1 cellular context compared by ENCODE assay signal in the genomic region with DNA sequence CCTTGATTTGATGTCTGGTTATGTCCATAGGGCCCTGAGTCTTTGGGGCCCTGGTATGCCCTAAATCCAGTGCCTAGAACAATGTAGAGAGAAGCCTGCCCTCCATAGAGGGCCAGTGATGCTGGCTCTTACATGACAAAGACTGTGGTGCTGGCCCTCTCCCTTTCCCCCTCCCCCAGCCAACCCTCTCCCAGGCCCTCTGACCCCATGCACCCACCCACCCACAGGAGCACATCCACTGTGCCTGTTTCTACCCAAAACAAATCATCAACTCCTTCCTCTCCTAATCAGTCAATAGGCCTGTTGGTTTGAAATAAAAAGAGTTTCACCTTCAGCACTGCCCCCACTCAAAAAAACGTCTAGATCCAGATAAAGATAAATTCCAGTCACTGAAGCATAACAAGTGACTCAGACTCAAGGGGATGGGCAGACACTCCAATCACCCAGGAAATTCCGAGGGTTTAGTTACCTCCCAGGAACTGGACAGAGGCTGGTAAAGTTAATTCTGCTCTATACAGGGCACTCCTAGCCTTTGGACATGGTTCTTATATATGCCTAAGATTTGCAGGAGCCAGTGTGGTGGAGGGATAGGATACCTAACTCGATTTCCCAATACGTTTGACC.
TF ChIP-seq lines count a peak whose summit lies in the region.

No MANE protein-coding gene starts in this region.

TF ChIP-seq in SK-N-SH treated with all-trans-retinoic acid at 6 μM for 48 hours, 23 proteins besides CTCF, POLR2A, EP300 and RAD21 (continued from another document):
- TF ChIP-seq, protein P1, sequence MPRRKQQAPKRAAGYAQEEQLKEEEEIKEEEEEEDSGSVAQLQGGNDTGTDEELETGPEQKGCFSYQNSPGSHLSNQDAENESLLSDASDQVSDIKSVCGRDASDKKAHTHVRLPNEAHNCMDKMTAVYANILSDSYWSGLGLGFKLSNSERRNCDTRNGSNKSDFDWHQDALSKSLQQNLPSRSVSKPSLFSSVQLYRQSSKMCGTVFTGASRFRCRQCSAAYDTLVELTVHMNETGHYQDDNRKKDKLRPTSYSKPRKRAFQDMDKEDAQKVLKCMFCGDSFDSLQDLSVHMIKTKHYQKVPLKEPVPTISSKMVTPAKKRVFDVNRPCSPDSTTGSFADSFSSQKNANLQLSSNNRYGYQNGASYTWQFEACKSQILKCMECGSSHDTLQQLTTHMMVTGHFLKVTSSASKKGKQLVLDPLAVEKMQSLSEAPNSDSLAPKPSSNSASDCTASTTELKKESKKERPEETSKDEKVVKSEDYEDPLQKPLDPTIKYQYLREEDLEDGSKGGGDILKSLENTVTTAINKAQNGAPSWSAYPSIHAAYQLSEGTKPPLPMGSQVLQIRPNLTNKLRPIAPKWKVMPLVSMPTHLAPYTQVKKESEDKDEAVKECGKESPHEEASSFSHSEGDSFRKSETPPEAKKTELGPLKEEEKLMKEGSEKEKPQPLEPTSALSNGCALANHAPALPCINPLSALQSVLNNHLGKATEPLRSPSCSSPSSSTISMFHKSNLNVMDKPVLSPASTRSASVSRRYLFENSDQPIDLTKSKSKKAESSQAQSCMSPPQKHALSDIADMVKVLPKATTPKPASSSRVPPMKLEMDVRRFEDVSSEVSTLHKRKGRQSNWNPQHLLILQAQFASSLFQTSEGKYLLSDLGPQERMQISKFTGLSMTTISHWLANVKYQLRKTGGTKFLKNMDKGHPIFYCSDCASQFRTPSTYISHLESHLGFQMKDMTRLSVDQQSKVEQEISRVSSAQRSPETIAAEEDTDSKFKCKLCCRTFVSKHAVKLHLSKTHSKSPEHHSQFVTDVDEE (CRISPR knock-in tag; IDR thresholded peaks at IDR 0.05): no peak
